ENCODE assay signal across 6 cellular contexts in the genomic region with DNA sequence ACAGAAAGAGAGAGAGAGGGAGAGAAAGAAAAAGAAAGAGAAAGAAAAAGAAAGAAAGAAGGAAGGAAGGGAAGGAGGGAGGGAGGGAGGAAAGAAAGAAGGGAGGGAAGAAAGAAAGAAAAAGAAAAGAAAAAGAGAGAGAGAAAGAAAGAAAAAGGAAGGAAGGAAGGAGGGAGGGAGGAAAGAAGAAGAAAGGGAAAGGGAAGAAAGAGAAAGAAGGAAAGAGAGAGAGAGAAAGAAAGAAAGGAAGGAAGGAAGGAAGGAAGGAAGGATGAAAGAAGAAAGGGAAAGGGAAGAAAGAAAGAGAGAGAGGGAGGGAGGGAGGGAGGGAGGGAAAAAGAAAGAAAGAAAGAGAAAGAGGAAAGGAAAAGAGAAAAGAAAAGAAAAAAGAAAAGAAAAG.
"Had no signal": no experiment of that assay in that cellular context is flagged by ENCODE, and none has a peak within 500 bp of the region (broad histone marks: within the 10 kb centered on the region; RNA-seq: fewer than 3 reads in every experiment).

No MANE protein-coding gene starts in this region.

- ATAC-seq: HCT116 had no signal

- DNase-seq: GM23248, GOT3, H7, IMR-90, KBM-7 had no signal
